In the genomic region with DNA sequence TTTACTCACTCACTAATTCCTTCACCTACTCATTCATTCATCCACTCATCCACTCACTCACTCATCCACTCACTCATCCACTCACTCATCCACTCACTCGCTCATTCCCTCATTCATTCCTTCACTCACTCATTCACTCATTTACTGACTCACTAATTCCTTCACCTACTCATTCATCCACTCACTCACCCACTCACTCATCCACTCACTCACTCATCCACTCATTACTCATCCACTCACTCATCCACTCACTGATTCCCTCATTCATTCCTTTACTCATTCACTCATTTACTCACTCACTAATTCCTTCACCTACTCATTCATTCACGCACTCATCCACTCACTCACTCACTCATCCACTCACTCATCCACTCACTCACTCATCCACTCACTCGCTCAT, we compare ENCODE assay signal across 9 cellular contexts. TPM values are rescaled to one million over a fixed set of nuclear protein-coding genes. Genes with fewer than 3 reads are reported as not detected.
"Had no signal": no experiment of that assay in that cellular context is flagged by ENCODE, and none has a peak within 500 bp of the region (broad histone marks: within the 10 kb centered on the region; RNA-seq: fewer than 3 reads in every experiment).

No MANE protein-coding gene starts in this region.

RNA-seq across cellular contexts. Expression of a gene that starts 15.6 kb away (rescaled TPM):
- total RNA-seq: OCI-LY7, Peyer's patch, Right ventricle myocardium inferior, Right ventricle myocardium superior, RPMI7951, SJCRH30, SK-MEL-5 had no signal
- polyA plus RNA-seq: SK-N-SH had no signal

RNA-seq across cellular contexts. Expression of a gene that starts 49.5 kb away (rescaled TPM):
- total RNA-seq: Right ventricle myocardium inferior, Right ventricle myocardium superior, RPMI7951, SJCRH30, SJSA1 had no signal
- polyA plus RNA-seq: SK-N-SH had no signal
